19 cellular contexts compared by ENCODE assay signal in genomic region chr5:134735243-134735642, GRCh38.
"Had no signal": no experiment of that assay in that cellular context is flagged by ENCODE, and none has a peak within 500 bp of the region (broad histone marks: within the 10 kb centered on the region; RNA-seq: fewer than 3 reads in every experiment).

No MANE protein-coding gene starts in this region.

- H3K27ac ChIP-seq: adrenal gland, esophagus squamous epithelium, tibial artery had no signal

- DNase-seq: activated CD4-positive, alpha-beta T cell treated with anti-CD3 and anti-CD28 coated beads, Interleukin-2, amount 50 U/mL, for 1 hour; activated effector memory CD4-positive, alpha-beta T cell treated with anti-CD3 and anti-CD28 coated beads, Interleukin-2, amount 50 U/mL, for 16 hours; adrenal gland; cerebellar nuclear complex; cortex of kidney; effector CD4-positive, alpha-beta T cell; esophagus squamous epithelium; heart right ventricle; left ventricle myocardium superior; retina; stimulated activated CD4-positive, alpha-beta T cell treated with anti-CD3 and anti-CD28 coated beads, Interleukin-12 subunit alpha, Interleukin-12 subunit beta, amount 100 ng/mL, for 4 hours; stimulated activated CD4-positive, alpha-beta T cell treated with anti-CD3 and anti-CD28 coated beads, Interleukin-1b, Interleukin-23, amount 100 ng/mL, for 48 hours; stimulated activated CD8-positive, alpha-beta memory T cell treated with anti-CD3 and anti-CD28 coated beads, Interleukin-4, amount 100 ng/mL, for 48 hours; stimulated activated naive CD4-positive, alpha-beta T cell treated with Interleukin-2 at 50 U/mL for 16 hours; substantia nigra; T1000; tibial artery had no signal

- H3K9me3 Mint-ChIP-seq: activated naive CD4-positive, alpha-beta T cell treated with anti-CD3 and anti-CD28 coated beads, Interleukin-2, amount 50 U/mL, for 72 hours; activated T-cell treated with anti-CD3 and anti-CD28 coated beads, Interleukin-2, amount 50 U/mL, for 72 hours had no signal

- H3K4me3 ChIP-seq: adrenal gland, esophagus squamous epithelium, heart right ventricle, tibial artery had no signal

- H3K36me3 ChIP-seq: adrenal gland, esophagus squamous epithelium, heart right ventricle, tibial artery had no signal

- H3K27ac Mint-ChIP-seq: activated naive CD4-positive, alpha-beta T cell treated with anti-CD3 and anti-CD28 coated beads, Interleukin-2, amount 50 U/mL, for 72 hours; activated T-cell treated with anti-CD3 and anti-CD28 coated beads, Interleukin-2, amount 50 U/mL, for 72 hours had no signal

- ATAC-seq: activated naive CD4-positive, alpha-beta T cell treated with anti-CD3 and anti-CD28 coated beads, Interleukin-2, amount 50 U/mL, for 72 hours; activated T-cell treated with anti-CD3 and anti-CD28 coated beads, Interleukin-2, amount 50 U/mL, for 72 hours; heart right ventricle; left ventricle myocardium superior had no signal

- H3K9me3 ChIP-seq: adrenal gland, esophagus squamous epithelium, heart right ventricle, tibial artery had no signal

- H3K27me3 ChIP-seq: adrenal gland, esophagus squamous epithelium, heart right ventricle, tibial artery had no signal
